In genomic region chr1:160261526-160261877, GRCh38 we compare ENCODE assay signal across 8 cellular contexts. TPM values are rescaled to one million over a fixed set of nuclear protein-coding genes. Genes with fewer than 3 reads are reported as not detected.
DNase-seq lines count a peak whose midpoint lies in the region; ATAC-seq and TF ChIP-seq lines count a peak whose summit lies in the region.

No MANE protein-coding gene starts in this region.

- no peaks in the 10 kb centered on the region for H3K9me3 Mint-ChIP-seq in activated naive CD8-positive, alpha-beta T cell treated with anti-CD3 and anti-CD28 coated beads for 36 hours

- H3K4me3 ChIP-seq in ACC112 (ENCODE audit: low read depth, low read length): peak overlapping the region; percentile 98
- H3K4me3 ChIP-seq in SJCRH30: peak overlapping the region; percentile 86
- H3K4me3 ChIP-seq in left ventricle myocardium inferior: peak overlapping the region; percentile 89

- no peaks in the 10 kb centered on the region for H3K27me3 Mint-ChIP-seq in activated naive CD8-positive, alpha-beta T cell treated with anti-CD3 and anti-CD28 coated beads for 36 hours

- H3K4me1 ChIP-seq in ACC112 (ENCODE audit: control insufficient read depth, insufficient read depth, low read length, unreplicated experiment) (peaks cover 38% of the 10 kb centered on the region), SJCRH30 (peaks cover 13% of the 10 kb centered on the region), left ventricle myocardium inferior (peaks cover 59% of the 10 kb centered on the region)

- peak; percentile 66 for DNase-seq in HT1080 (ENCODE audit: low read depth)
- peak; percentile 48 to 62 for DNase-seq in SJCRH30
- DNase-seq in activated naive CD8-positive, alpha-beta T cell treated with anti-CD3 and anti-CD28 coated beads for 36 hours: peak; percentile 68
- DNase-seq in left ventricle myocardium inferior: no peak
- DNase-seq in sciatic nerve (ENCODE audit: low spot score): no peak

- H2AFZ ChIP-seq in ACC112 (ENCODE audit: low read length, unreplicated experiment): peak overlapping the region; percentile 26

- intact Hi-C loops in left ventricle myocardium inferior (cut with micrococcal nuclease) (no loop called here), sciatic nerve (cut with DNase I) (no loop called here)

- H3K9me3 ChIP-seq in SJCRH30 (replicated peaks) (no peaks in the 10 kb centered on the region), left ventricle myocardium inferior (replicated peaks) (no peaks in the 10 kb centered on the region)

- H3K79me2 ChIP-seq in ACC112 (ENCODE audit: control insufficient read depth, insufficient read depth, low read length, unreplicated experiment): peaks cover 47% of the 10 kb centered on the region

- no peaks in the 10 kb centered on the region for H3K36me3 ChIP-seq in ACC112 (ENCODE audit: insufficient read depth, low read length)
- no peaks in the 10 kb centered on the region for H3K36me3 ChIP-seq in SJCRH30
- H3K36me3 ChIP-seq in left ventricle myocardium inferior: no peaks in the 10 kb centered on the region

- H3K4me1 Mint-ChIP-seq in activated naive CD8-positive, alpha-beta T cell treated with anti-CD3 and anti-CD28 coated beads for 36 hours: peaks cover 47% of the 10 kb centered on the region

- H3K27me3 ChIP-seq in ACC112 (ENCODE audit: insufficient read depth, low read length) (no peaks in the 10 kb centered on the region), SJCRH30 (no peaks in the 10 kb centered on the region), left ventricle myocardium inferior (ENCODE audit: low read depth) (no peaks in the 10 kb centered on the region)

- ATAC-seq in GM18861 (IDR thresholded peaks at IDR 0.05; ENCODE audit: unreplicated experiment) (peak; percentile 30), sciatic nerve (peak; percentile 33), HG03442 (IDR thresholded peaks at IDR 0.05; ENCODE audit: unreplicated experiment) (no peak)

- no peak for TF ChIP-seq CTCF in left ventricle myocardium inferior (IDR thresholded peaks at IDR 0.05; ENCODE audit: borderline replicate concordance)

- H3K4me3 Mint-ChIP-seq in activated naive CD8-positive, alpha-beta T cell treated with anti-CD3 and anti-CD28 coated beads for 36 hours: peak overlapping the region; percentile 98

- H3K27ac Mint-ChIP-seq in activated naive CD8-positive, alpha-beta T cell treated with anti-CD3 and anti-CD28 coated beads for 36 hours: peak overlapping the region; percentile 96

- peaks cover 21% of the 10 kb centered on the region for H3K36me3 Mint-ChIP-seq in activated naive CD8-positive, alpha-beta T cell treated with anti-CD3 and anti-CD28 coated beads for 36 hours

- H3K27ac ChIP-seq in ACC112 (ENCODE audit: low read depth, low read length): peak overlapping the region; percentile 94
- peak overlapping the region; percentile 87 for H3K27ac ChIP-seq in SJCRH30
- peak overlapping the region; percentile 96 for H3K27ac ChIP-seq in left ventricle myocardium inferior (replicated peaks)

RNA-seq across cellular contexts. Expression of gene DCAF8, which starts 0.8 kb away (rescaled TPM):
- total RNA-seq in HT1080 (2014; rRNA removed; shearing (Covaris generic)): 47.6 and 56.9 TPM in 2 replicates
- polyA plus RNA-seq in HT1080 (2015; cell fraction: cytosol; rRNA removed): 40.9 and 42.1 TPM in 2 replicates
- 360 and 367 TPM in 2 replicates for polyA plus RNA-seq in HT1080 (2015; cell fraction: nucleus; rRNA removed)
- total RNA-seq in SJCRH30 (2014; rRNA removed; shearing (Covaris generic)): 40.7 and 53.6 TPM in 2 replicates
- 10 to 100 TPM; 86.9 to 94.1 TPM for total RNA-seq in activated naive CD8-positive, alpha-beta T cell treated with anti-CD3 and anti-CD28 coated beads for 36 hours
- total RNA-seq in left ventricle myocardium inferior (162 TPM), sciatic nerve (142 TPM)

RNA-seq across cellular contexts. Expression of gene PEX19, which starts 23.4 kb away (rescaled TPM):
- total RNA-seq in HT1080 (2014; rRNA removed; shearing (Covaris generic)): 26.9 and 27.6 TPM in 2 replicates
- polyA plus RNA-seq in HT1080 (2015; cell fraction: cytosol; rRNA removed): 33.5 and 38.1 TPM in 2 replicates
- 48.8 and 49.7 TPM in 2 replicates for polyA plus RNA-seq in HT1080 (2015; cell fraction: nucleus; rRNA removed)
- 35.2 and 37.2 TPM in 2 replicates for total RNA-seq in SJCRH30 (2014; rRNA removed; shearing (Covaris generic))
- 10 to 100 TPM; 49.8 to 52.1 TPM for total RNA-seq in activated naive CD8-positive, alpha-beta T cell treated with anti-CD3 and anti-CD28 coated beads for 36 hours
- total RNA-seq in left ventricle myocardium inferior (97.6 TPM), sciatic nerve (71.1 TPM)

RNA-seq across cellular contexts. Expression of gene PEA15, which starts 56.3 kb away (rescaled TPM):
- total RNA-seq in HT1080 (2014; rRNA removed; shearing (Covaris generic)): 129 and 187 TPM in 2 replicates
- 158 and 174 TPM in 2 replicates for polyA plus RNA-seq in HT1080 (2015; cell fraction: cytosol; rRNA removed)
- 58.4 and 68.9 TPM in 2 replicates for polyA plus RNA-seq in HT1080 (2015; cell fraction: nucleus; rRNA removed)
- total RNA-seq in SJCRH30 (2014; rRNA removed; shearing (Covaris generic)): 92.7 and 97.9 TPM in 2 replicates
- 10 to 100 TPM; 51.7 to 57.4 TPM for total RNA-seq in activated naive CD8-positive, alpha-beta T cell treated with anti-CD3 and anti-CD28 coated beads for 36 hours
- total RNA-seq in left ventricle myocardium inferior: 280 TPM
- total RNA-seq in sciatic nerve: 324 TPM

Comparison
In these comparisons a context has a peak if more than half of its experiments do, and no peak if none do; other contexts are left out.
1. DNase-seq: peak in HT1080 (single experiment), SJCRH30 (2 of 2) and activated naive CD8-positive, alpha-beta T cell treated with anti-CD3 and anti-CD28 coated beads for 36 hours (single experiment); none in left ventricle myocardium inferior (single experiment) and sciatic nerve (single experiment).
2. Peak in every context shown above with its lines, with median percentiles within 50 percentile points of each other: H3K27ac ChIP-seq and H3K4me3 ChIP-seq.